In the genomic region with DNA sequence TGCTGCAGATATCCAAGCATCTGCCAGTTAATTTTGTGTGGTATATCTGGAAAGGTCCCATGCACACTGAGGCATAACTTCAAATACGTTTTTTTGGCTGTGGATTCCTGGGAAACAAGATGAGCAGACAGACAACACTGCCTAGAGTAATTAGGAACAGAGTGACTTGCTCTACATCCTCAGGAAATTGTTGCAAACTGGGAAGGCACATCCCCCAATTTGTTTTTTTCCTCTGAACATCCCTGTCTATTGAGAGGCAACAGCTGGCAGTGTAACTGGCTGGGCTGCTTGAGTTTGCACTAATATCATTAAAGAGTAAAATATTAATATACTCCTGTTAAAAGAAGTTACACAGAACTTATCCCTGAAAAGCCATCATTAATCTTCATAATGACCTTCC, we compare ENCODE assay signal across 1 cellular context.
TF ChIP-seq lines count a peak whose summit lies in the region.

No MANE protein-coding gene starts in this region.

TF ChIP-seq in SK-N-SH, 30 proteins besides CTCF, POLR2A, EP300 and RAD21:
- TF ChIP-seq ELF1 (IDR thresholded peaks at IDR 0.05) = no peak
- no peak for TF ChIP-seq TAF1 (IDR thresholded peaks at IDR 0.05; ENCODE audit: borderline replicate concordance, low read depth, low read length)
- TF ChIP-seq, protein P1, sequence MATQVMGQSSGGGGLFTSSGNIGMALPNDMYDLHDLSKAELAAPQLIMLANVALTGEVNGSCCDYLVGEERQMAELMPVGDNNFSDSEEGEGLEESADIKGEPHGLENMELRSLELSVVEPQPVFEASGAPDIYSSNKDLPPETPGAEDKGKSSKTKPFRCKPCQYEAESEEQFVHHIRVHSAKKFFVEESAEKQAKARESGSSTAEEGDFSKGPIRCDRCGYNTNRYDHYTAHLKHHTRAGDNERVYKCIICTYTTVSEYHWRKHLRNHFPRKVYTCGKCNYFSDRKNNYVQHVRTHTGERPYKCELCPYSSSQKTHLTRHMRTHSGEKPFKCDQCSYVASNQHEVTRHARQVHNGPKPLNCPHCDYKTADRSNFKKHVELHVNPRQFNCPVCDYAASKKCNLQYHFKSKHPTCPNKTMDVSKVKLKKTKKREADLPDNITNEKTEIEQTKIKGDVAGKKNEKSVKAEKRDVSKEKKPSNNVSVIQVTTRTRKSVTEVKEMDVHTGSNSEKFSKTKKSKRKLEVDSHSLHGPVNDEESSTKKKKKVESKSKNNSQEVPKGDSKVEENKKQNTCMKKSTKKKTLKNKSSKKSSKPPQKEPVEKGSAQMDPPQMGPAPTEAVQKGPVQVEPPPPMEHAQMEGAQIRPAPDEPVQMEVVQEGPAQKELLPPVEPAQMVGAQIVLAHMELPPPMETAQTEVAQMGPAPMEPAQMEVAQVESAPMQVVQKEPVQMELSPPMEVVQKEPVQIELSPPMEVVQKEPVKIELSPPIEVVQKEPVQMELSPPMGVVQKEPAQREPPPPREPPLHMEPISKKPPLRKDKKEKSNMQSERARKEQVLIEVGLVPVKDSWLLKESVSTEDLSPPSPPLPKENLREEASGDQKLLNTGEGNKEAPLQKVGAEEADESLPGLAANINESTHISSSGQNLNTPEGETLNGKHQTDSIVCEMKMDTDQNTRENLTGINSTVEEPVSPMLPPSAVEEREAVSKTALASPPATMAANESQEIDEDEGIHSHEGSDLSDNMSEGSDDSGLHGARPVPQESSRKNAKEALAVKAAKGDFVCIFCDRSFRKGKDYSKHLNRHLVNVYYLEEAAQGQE (IDR thresholded peaks at IDR 0.05; ENCODE audit: low read depth, low read length) = no peak
- TF ChIP-seq YY1 (IDR thresholded peaks at IDR 0.05; ENCODE audit: low read depth) = no peak
- no peak for TF ChIP-seq JUND (IDR thresholded peaks at IDR 0.05)
- TF ChIP-seq RCOR1 (IDR thresholded peaks at IDR 0.05; ENCODE audit: low read length) = no peak
- no peak for TF ChIP-seq CHD2 (IDR thresholded peaks at IDR 0.05; ENCODE audit: low read length, partially characterized antibody)
- TF ChIP-seq FOSL2 (IDR thresholded peaks at IDR 0.05; ENCODE audit: borderline replicate concordance, low read depth) = no peak
- TF ChIP-seq, protein P2, sequence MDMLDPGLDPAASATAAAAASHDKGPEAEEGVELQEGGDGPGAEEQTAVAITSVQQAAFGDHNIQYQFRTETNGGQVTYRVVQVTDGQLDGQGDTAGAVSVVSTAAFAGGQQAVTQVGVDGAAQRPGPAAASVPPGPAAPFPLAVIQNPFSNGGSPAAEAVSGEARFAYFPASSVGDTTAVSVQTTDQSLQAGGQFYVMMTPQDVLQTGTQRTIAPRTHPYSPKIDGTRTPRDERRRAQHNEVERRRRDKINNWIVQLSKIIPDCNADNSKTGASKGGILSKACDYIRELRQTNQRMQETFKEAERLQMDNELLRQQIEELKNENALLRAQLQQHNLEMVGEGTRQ (IDR thresholded peaks at IDR 0.05; ENCODE audit: borderline replicate concordance, low read depth, low read length) = no peak
- TF ChIP-seq EZH2phosphoT487 (IDR thresholded peaks at IDR 0.05; ENCODE audit: borderline replicate concordance, low read depth) = no peak
- TF ChIP-seq SIN3A (IDR thresholded peaks at IDR 0.05; ENCODE audit: borderline replicate concordance, low read depth, low read length) = no peak
- TF ChIP-seq RFX5 (IDR thresholded peaks at IDR 0.05; ENCODE audit: low read length) = no peak
- TF ChIP-seq TEAD4 (IDR thresholded peaks at IDR 0.05; ENCODE audit: borderline replicate concordance, insufficient read depth) = no peak
- no peak for TF ChIP-seq GATA2 (CRISPR knock-in tag; IDR thresholded peaks at IDR 0.05)
- TF ChIP-seq POLR2AphosphoS5 (IDR thresholded peaks at IDR 0.05; ENCODE audit: low read depth, low read length) = no peak
- TF ChIP-seq RXRA (IDR thresholded peaks at IDR 0.05; ENCODE audit: borderline replicate concordance, low read depth) = no peak
TF ChIP-seq in SK-N-SH: peak in this region for 0.
